1 cellular context compared by ENCODE assay signal in the genomic region with DNA sequence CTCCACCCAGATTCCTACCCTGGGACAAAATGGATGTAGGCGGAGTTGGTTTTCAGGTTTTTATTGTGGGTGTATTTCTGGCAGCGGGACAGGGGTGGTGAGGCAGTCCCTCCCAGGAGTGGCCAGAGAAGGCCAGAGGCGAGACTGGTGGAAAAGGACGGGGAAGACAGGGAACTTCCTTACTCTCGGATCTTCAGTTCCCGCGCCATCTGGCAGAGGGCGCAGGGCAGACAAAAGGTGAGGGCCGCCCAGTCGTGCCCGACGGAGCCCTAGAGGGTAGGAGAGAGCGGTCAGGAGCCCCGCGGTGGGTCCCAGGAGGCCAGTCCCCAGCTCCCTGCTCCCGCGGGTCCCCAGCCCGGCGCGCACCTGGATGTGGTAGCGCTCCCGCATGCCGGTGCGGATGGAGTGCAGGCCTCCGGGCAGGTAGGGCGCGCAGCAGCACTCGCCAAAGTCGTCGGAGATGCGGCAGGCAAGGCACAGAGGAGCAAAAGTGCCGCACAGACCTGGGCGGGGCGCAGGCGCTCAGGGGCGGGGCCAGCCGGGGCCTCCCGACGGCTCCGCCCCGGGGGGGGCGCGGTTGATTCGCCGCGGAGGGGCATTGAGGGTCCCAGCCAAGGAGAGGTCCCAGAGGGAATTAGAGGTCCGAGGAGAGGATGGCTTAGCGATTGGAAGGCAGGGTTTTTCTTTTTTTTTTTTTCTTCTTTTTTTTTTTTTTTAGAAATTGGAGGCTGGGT.
TF ChIP-seq lines count a peak whose summit lies in the region.

No MANE protein-coding gene starts in this region.

TF ChIP-seq in HepG2, 621 proteins besides CTCF, POLR2A, EP300 and RAD21 (continued from another document and continues in another):
- TF ChIP-seq, protein P1, sequence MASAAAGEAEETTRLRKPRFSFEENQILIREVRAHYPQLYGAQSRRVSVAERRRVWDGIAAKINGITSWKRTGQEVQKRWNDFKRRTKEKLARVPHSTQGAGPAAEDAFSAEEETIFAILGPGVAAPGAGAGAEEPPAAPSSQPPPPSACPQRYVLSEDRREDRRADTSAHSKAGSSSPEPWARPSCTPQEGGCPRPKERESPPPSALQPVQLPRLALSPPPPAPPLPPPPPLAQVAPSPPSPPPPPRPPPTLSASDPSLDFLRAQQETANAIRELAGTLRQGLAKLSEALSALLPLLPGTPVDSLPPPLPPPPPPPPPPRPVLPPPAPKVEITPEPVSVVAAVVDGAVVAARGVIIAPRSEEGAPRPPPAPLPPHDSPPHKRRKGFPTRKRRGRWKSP (CRISPR knock-in tag; IDR thresholded peaks at IDR 0.05), result no peak
- TF ChIP-seq CHD4 (IDR thresholded peaks at IDR 0.05; ENCODE audit: borderline replicate concordance, low read length), result no peak
- TF ChIP-seq, protein P2, sequence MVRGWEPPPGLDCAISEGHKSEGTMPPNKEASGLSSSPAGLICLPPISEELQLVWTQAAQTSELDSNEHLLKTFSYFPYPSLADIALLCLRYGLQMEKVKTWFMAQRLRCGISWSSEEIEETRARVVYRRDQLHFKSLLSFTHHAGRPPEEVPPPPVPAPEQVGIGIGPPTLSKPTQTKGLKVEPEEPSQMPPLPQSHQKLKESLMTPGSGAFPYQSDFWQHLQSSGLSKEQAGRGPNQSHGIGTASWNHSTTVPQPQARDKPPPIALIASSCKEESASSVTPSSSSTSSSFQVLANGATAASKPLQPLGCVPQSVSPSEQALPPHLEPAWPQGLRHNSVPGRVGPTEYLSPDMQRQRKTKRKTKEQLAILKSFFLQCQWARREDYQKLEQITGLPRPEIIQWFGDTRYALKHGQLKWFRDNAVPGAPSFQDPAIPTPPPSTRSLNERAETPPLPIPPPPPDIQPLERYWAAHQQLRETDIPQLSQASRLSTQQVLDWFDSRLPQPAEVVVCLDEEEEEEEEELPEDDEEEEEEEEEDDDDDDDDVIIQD (CRISPR knock-in tag; IDR thresholded peaks at IDR 0.05; ENCODE audit: low read depth), result no peak
- TF ChIP-seq SRSF1 (optimal IDR thresholded peaks at IDR 0.05; ENCODE audit: low read depth, low read length), result no peak
- no peak for TF ChIP-seq NFE2L2 (IDR thresholded peaks at IDR 0.05; ENCODE audit: low read length)
- TF ChIP-seq ZNF879 (CRISPR knock-in tag; IDR thresholded peaks at IDR 0.05), result no peak
- TF ChIP-seq ATF7-NPFF (CRISPR knock-in tag; IDR thresholded peaks at IDR 0.05; ENCODE audit: low read depth), result no peak
- no peak for TF ChIP-seq ZNF446 (CRISPR knock-in tag; IDR thresholded peaks at IDR 0.05)
- TF ChIP-seq, protein P3, sequence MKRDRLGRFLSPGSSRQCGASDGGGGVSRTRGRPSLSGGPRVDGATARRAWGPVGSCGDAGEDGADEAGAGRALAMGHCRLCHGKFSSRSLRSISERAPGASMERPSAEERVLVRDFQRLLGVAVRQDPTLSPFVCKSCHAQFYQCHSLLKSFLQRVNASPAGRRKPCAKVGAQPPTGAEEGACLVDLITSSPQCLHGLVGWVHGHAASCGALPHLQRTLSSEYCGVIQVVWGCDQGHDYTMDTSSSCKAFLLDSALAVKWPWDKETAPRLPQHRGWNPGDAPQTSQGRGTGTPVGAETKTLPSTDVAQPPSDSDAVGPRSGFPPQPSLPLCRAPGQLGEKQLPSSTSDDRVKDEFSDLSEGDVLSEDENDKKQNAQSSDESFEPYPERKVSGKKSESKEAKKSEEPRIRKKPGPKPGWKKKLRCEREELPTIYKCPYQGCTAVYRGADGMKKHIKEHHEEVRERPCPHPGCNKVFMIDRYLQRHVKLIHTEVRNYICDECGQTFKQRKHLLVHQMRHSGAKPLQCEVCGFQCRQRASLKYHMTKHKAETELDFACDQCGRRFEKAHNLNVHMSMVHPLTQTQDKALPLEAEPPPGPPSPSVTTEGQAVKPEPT (CRISPR knock-in tag; IDR thresholded peaks at IDR 0.05; ENCODE audit: low read depth), result no peak
- TF ChIP-seq ZNF180 (CRISPR knock-in tag; IDR thresholded peaks at IDR 0.05; ENCODE audit: borderline replicate concordance, low read depth), result no peak
- no peak for TF ChIP-seq NFIC (IDR thresholded peaks at IDR 0.05; ENCODE audit: low read length)
- TF ChIP-seq, protein P4, sequence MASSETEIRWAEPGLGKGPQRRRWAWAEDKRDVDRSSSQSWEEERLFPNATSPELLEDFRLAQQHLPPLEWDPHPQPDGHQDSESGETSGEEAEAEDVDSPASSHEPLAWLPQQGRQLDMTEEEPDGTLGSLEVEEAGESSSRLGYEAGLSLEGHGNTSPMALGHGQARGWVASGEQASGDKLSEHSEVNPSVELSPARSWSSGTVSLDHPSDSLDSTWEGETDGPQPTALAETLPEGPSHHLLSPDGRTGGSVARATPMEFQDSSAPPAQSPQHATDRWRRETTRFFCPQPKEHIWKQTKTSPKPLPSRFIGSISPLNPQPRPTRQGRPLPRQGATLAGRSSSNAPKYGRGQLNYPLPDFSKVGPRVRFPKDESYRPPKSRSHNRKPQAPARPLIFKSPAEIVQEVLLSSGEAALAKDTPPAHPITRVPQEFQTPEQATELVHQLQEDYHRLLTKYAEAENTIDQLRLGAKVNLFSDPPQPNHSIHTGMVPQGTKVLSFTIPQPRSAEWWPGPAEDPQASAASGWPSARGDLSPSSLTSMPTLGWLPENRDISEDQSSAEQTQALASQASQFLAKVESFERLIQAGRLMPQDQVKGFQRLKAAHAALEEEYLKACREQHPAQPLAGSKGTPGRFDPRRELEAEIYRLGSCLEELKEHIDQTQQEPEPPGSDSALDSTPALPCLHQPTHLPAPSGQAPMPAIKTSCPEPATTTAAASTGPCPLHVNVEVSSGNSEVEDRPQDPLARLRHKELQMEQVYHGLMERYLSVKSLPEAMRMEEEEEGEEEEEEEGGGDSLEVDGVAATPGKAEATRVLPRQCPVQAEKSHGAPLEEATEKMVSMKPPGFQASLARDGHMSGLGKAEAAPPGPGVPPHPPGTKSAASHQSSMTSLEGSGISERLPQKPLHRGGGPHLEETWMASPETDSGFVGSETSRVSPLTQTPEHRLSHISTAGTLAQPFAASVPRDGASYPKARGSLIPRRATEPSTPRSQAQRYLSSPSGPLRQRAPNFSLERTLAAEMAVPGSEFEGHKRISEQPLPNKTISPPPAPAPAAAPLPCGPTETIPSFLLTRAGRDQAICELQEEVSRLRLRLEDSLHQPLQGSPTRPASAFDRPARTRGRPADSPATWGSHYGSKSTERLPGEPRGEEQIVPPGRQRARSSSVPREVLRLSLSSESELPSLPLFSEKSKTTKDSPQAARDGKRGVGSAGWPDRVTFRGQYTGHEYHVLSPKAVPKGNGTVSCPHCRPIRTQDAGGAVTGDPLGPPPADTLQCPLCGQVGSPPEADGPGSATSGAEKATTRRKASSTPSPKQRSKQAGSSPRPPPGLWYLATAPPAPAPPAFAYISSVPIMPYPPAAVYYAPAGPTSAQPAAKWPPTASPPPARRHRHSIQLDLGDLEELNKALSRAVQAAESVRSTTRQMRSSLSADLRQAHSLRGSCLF (CRISPR knock-in tag; IDR thresholded peaks at IDR 0.05; ENCODE audit: borderline replicate concordance), result no peak
- TF ChIP-seq PITX1 (CRISPR knock-in tag; IDR thresholded peaks at IDR 0.05), result no peak
- no peak for TF ChIP-seq RORA (CRISPR knock-in tag; IDR thresholded peaks at IDR 0.05)
- no peak for TF ChIP-seq ZNF562 (CRISPR knock-in tag; IDR thresholded peaks at IDR 0.05; ENCODE audit: borderline replicate concordance)
- no peak for TF ChIP-seq SP1 (IDR thresholded peaks at IDR 0.05)
- no peak; the same call in 1 of the 2 replicates for TF ChIP-seq SP1 (CRISPR knock-in tag; IDR thresholded peaks at IDR 0.05)
- TF ChIP-seq, protein P5, sequence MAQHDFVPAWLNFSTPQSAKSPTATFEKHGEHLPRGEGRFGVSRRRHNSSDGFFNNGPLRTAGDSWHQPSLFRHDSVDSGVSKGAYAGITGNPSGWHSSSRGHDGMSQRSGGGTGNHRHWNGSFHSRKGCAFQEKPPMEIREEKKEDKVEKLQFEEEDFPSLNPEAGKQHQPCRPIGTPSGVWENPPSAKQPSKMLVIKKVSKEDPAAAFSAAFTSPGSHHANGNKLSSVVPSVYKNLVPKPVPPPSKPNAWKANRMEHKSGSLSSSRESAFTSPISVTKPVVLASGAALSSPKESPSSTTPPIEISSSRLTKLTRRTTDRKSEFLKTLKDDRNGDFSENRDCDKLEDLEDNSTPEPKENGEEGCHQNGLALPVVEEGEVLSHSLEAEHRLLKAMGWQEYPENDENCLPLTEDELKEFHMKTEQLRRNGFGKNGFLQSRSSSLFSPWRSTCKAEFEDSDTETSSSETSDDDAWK (CRISPR knock-in tag; IDR thresholded peaks at IDR 0.05), result no peak
- TF ChIP-seq ZNF510 (CRISPR knock-in tag; IDR thresholded peaks at IDR 0.05; ENCODE audit: low read depth), result no peak
- TF ChIP-seq ZNF816 (CRISPR knock-in tag; IDR thresholded peaks at IDR 0.05; ENCODE audit: borderline replicate concordance), result no peak
- no peak for TF ChIP-seq ZNF607 (CRISPR knock-in tag; IDR thresholded peaks at IDR 0.05; ENCODE audit: borderline replicate concordance)
- no peak for TF ChIP-seq ZNF329 (CRISPR knock-in tag; IDR thresholded peaks at IDR 0.05; ENCODE audit: low read depth)
- TF ChIP-seq RFXAP (CRISPR knock-in tag; IDR thresholded peaks at IDR 0.05; ENCODE audit: borderline replicate concordance), result peak; percentile 38; the same call in 1 of the 2 replicates
- TF ChIP-seq NPAS2 (CRISPR knock-in tag; IDR thresholded peaks at IDR 0.05; ENCODE audit: borderline replicate concordance), result no peak
- no peak for TF ChIP-seq ZNF367 (CRISPR knock-in tag; IDR thresholded peaks at IDR 0.05; ENCODE audit: borderline replicate concordance)
- TF ChIP-seq MBD4 (IDR thresholded peaks at IDR 0.05; ENCODE audit: borderline replicate concordance, low read length), result no peak
- TF ChIP-seq SRF (IDR thresholded peaks at IDR 0.05; ENCODE audit: low read depth, low read length), result no peak
- no peak for TF ChIP-seq ZNF317 (CRISPR knock-in tag; IDR thresholded peaks at IDR 0.05)
- TF ChIP-seq JARID2 (CRISPR knock-in tag; IDR thresholded peaks at IDR 0.05; ENCODE audit: insufficient replicate concordance), result no peak
- TF ChIP-seq JUND (CRISPR knock-in tag; IDR thresholded peaks at IDR 0.05), result no peak
- TF ChIP-seq, protein P6, sequence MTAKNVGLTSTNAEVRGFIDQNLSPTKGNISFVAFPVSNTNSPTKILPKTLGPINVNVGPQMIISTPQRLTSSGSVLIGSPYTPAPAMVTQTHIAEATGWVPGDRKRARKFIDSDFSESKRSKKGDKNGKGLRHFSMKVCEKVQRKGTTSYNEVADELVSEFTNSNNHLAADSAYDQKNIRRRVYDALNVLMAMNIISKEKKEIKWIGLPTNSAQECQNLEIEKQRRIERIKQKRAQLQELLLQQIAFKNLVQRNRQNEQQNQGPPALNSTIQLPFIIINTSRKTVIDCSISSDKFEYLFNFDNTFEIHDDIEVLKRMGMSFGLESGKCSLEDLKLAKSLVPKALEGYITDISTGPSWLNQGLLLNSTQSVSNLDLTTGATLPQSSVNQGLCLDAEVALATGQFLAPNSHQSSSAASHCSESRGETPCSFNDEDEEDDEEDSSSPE (CRISPR knock-in tag; IDR thresholded peaks at IDR 0.05), result no peak
- TF ChIP-seq ZSCAN22 (CRISPR knock-in tag; IDR thresholded peaks at IDR 0.05), result no peak
- no peak for TF ChIP-seq SPEN (CRISPR knock-in tag; IDR thresholded peaks at IDR 0.05; ENCODE audit: low read depth)
- no peak for TF ChIP-seq SOX13 (IDR thresholded peaks at IDR 0.05)
- no peak for TF ChIP-seq SOX13 (CRISPR knock-in tag; conservative IDR thresholded peaks at IDR 0.05 in 1 of 2, IDR thresholded peaks at IDR 0.05 in 1 of 2)
- TF ChIP-seq MED1 (CRISPR knock-in tag; IDR thresholded peaks at IDR 0.05), result 0 out of 2 replicates have a peak, but pooled peaks have one; percentile 13
- TF ChIP-seq ZNF501 (CRISPR knock-in tag; IDR thresholded peaks at IDR 0.05), result no peak; the same call in 1 of the 2 replicates
- TF ChIP-seq CBX5 (CRISPR knock-in tag; IDR thresholded peaks at IDR 0.05; ENCODE audit: borderline replicate concordance), result no peak
- no peak for TF ChIP-seq TEAD3 (CRISPR knock-in tag; optimal IDR thresholded peaks at IDR 0.05; ENCODE audit: borderline replicate concordance)
- TF ChIP-seq, protein P7, sequence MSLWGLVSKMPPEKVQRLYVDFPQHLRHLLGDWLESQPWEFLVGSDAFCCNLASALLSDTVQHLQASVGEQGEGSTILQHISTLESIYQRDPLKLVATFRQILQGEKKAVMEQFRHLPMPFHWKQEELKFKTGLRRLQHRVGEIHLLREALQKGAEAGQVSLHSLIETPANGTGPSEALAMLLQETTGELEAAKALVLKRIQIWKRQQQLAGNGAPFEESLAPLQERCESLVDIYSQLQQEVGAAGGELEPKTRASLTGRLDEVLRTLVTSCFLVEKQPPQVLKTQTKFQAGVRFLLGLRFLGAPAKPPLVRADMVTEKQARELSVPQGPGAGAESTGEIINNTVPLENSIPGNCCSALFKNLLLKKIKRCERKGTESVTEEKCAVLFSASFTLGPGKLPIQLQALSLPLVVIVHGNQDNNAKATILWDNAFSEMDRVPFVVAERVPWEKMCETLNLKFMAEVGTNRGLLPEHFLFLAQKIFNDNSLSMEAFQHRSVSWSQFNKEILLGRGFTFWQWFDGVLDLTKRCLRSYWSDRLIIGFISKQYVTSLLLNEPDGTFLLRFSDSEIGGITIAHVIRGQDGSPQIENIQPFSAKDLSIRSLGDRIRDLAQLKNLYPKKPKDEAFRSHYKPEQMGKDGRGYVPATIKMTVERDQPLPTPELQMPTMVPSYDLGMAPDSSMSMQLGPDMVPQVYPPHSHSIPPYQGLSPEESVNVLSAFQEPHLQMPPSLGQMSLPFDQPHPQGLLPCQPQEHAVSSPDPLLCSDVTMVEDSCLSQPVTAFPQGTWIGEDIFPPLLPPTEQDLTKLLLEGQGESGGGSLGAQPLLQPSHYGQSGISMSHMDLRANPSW (CRISPR knock-in tag; IDR thresholded peaks at IDR 0.05; ENCODE audit: borderline replicate concordance), result no peak
- TF ChIP-seq ZSCAN31 (CRISPR knock-in tag; IDR thresholded peaks at IDR 0.05; ENCODE audit: low read depth), result no peak
- no peak for TF ChIP-seq KMT2A (CRISPR knock-in tag; IDR thresholded peaks at IDR 0.05)
- TF ChIP-seq, protein P8, sequence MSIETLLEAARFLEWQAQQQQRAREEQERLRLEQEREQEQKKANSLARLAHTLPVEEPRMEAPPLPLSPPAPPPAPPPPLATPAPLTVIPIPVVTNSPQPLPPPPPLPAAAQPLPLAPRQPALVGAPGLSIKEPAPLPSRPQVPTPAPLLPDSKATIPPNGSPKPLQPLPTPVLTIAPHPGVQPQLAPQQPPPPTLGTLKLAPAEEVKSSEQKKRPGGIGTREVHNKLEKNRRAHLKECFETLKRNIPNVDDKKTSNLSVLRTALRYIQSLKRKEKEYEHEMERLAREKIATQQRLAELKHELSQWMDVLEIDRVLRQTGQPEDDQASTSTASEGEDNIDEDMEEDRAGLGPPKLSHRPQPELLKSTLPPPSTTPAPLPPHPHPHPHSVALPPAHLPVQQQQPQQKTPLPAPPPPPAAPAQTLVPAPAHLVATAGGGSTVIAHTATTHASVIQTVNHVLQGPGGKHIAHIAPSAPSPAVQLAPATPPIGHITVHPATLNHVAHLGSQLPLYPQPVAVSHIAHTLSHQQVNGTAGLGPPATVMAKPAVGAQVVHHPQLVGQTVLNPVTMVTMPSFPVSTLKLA (IDR thresholded peaks at IDR 0.05), result no peak
- no peak for TF ChIP-seq ZNF468 (CRISPR knock-in tag; IDR thresholded peaks at IDR 0.05)
- no peak for TF ChIP-seq GATAD1 (CRISPR knock-in tag; IDR thresholded peaks at IDR 0.05)
